ENCODE assay signal across 9 cellular contexts in genomic region chr2:207408086-207408794, GRCh38.
DNase-seq lines count a peak whose midpoint lies in the region; ATAC-seq and TF ChIP-seq lines count a peak whose summit lies in the region.
"Had no signal": no experiment of that assay in that cellular context is flagged by ENCODE, and none has a peak within 500 bp of the region (broad histone marks: within the 10 kb centered on the region; RNA-seq: fewer than 3 reads in every experiment).

No MANE protein-coding gene starts in this region.

- no peaks in the 10 kb centered on the region for H3K36me3 Mint-ChIP-seq in activated CD4-positive, alpha-beta memory T cell treated with anti-CD3 and anti-CD28 coated beads for 36 hours

- H3K4me1 ChIP-seq in smooth muscle cell (ENCODE audit: low read depth): peaks cover 10% of the 10 kb centered on the region

- 76% methylated on average over 8 of the region's 8 CpGs for WGBS in smooth muscle cell (ENCODE audit: low lambda C conversion rate)

- H3K27ac ChIP-seq in smooth muscle cell (ENCODE audit: low read depth): no peak overlapping the region
- H3K27ac ChIP-seq: thyroid gland had no signal

- H3K4me3 ChIP-seq in smooth muscle cell: no peak overlapping the region
- H3K4me3 ChIP-seq: thyroid gland had no signal

- no peaks in the 10 kb centered on the region for H3F3A ChIP-seq in smooth muscle cell (ENCODE audit: low read depth)

- no peak overlapping the region for H3K9ac ChIP-seq in smooth muscle cell (ENCODE audit: low read depth)

- H3K4me1 Mint-ChIP-seq in activated CD4-positive, alpha-beta memory T cell treated with anti-CD3 and anti-CD28 coated beads for 36 hours (ENCODE audit: low read depth): peaks cover 6% of the 10 kb centered on the region

- no peaks in the 10 kb centered on the region for H4K20me1 ChIP-seq in smooth muscle cell (ENCODE audit: low read depth)

- intact Hi-C loops in activated CD4-positive, alpha-beta memory T cell treated with anti-CD3 and anti-CD28 coated beads for 36 hours (cut with micrococcal nuclease): no loop called here

- DNase-seq in NCI-H82 (lab: John Stamatoyannopoulos, UW) (peak; percentile 38), left lobe of liver (ENCODE audit: low spot score) (peak; percentile 52), smooth muscle cell (lab: John Stamatoyannopoulos, UW; ENCODE audit: unreplicated experiment) (no peak), amniotic stem cell (lab: John Stamatoyannopoulos, UW) (no peak)
- DNase-seq in activated naive CD4-positive, alpha-beta T cell (lab: John Stamatoyannopoulos, UW): no peak
- no peak for DNase-seq in activated CD4-positive, alpha-beta memory T cell treated with anti-CD3 and anti-CD28 coated beads for 36 hours

- H3K27me3 ChIP-seq in smooth muscle cell (ENCODE audit: low read depth): no peaks in the 10 kb centered on the region
- H3K27me3 ChIP-seq: thyroid gland had no signal

- ATAC-seq in GM19452 (IDR thresholded peaks at IDR 0.05; ENCODE audit: unreplicated experiment): peak; percentile 90
- peak; percentile 78 for ATAC-seq in HG03460 (IDR thresholded peaks at IDR 0.05; ENCODE audit: unreplicated experiment)
- ATAC-seq in left lobe of liver: peak; percentile 83

- H3K4me3 Mint-ChIP-seq in activated CD4-positive, alpha-beta memory T cell treated with anti-CD3 and anti-CD28 coated beads for 36 hours: no peak overlapping the region

- H3K27ac Mint-ChIP-seq in activated CD4-positive, alpha-beta memory T cell treated with anti-CD3 and anti-CD28 coated beads for 36 hours: no peak overlapping the region

- no peaks in the 10 kb centered on the region for H3K9me3 Mint-ChIP-seq in activated CD4-positive, alpha-beta memory T cell treated with anti-CD3 and anti-CD28 coated beads for 36 hours

- CTCF ChIA-PET in activated CD4-positive, alpha-beta memory T cell treated with anti-CD3 and anti-CD28 coated beads for 36 hours (lab: Charles Lee): no interaction called here

- H3K27me3 Mint-ChIP-seq in activated CD4-positive, alpha-beta memory T cell treated with anti-CD3 and anti-CD28 coated beads for 36 hours: no peaks in the 10 kb centered on the region

- POLR2A ChIA-PET in activated CD4-positive, alpha-beta memory T cell treated with anti-CD3 and anti-CD28 coated beads for 36 hours (lab: Charles Lee): no interaction called here

- H3K79me2 ChIP-seq in smooth muscle cell (ENCODE audit: low read depth): no peaks in the 10 kb centered on the region

- H2AFZ ChIP-seq in smooth muscle cell (ENCODE audit: low read depth): no peak overlapping the region

- no peaks in the 10 kb centered on the region for H3K36me3 ChIP-seq in smooth muscle cell (ENCODE audit: low read depth)
- H3K36me3 ChIP-seq: thyroid gland had no signal

- no peak for TF ChIP-seq CTCF in smooth muscle cell (IDR thresholded peaks at IDR 0.05; ENCODE audit: borderline replicate concordance, insufficient read depth, poor library complexity, severe bottlenecking)

- H3K4me2 ChIP-seq in smooth muscle cell: no peak overlapping the region

- H3K9me3 ChIP-seq in smooth muscle cell (replicated peaks; ENCODE audit: low read depth): no peaks in the 10 kb centered on the region
- H3K9me3 ChIP-seq: thyroid gland had no signal

Comparison
In these comparisons a context has a peak if more than half of its experiments do, and no peak if none do; other contexts are left out.
1. DNase-seq: peak in NCI-H82 (single experiment) and left lobe of liver (single experiment); none in smooth muscle cell (single experiment), activated naive CD4-positive, alpha-beta T cell (0 of 4), activated CD4-positive, alpha-beta memory T cell treated with anti-CD3 and anti-CD28 coated beads for 36 hours (single experiment) and amniotic stem cell (single experiment).
2. Peak in every context shown above with its lines, with median percentiles within 50 percentile points of each other: ATAC-seq.